ENCODE assay signal across 24 cellular contexts in the genomic region with DNA sequence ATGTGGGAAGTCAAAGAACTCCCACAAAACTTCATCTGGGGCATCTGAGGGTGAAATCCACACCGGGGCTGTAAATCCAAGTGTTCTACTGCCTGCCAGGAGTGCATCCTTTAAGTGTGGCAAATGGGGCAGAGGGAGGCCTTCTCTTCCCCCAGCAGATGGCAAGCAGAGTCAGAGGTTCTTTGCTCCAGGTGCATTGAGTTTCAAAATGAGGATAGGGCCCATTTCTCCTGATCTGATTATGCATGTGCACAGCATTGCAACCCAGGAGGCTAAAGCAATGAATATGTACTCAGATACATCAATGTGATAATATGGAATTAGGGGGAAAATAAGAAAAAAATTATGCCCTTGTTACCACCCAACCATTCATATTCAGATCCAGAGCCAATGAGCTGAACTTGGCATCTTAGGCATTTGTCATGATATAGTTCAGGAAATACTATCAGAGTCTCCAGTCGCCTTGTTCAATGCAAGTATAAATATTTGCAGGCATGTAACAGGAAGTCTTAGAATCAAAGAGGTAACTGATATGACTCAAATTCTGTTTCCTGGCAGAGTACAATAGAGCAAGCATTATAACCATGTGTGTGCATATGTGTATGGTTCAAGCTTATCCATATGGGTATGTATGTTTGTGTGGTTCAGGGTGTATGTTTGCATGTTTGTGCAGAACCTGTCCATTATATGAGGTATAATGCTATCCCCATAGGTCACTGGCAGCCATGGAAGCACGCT.
DNase-seq lines count a peak whose midpoint lies in the region; ATAC-seq and TF ChIP-seq lines count a peak whose summit lies in the region.
"Had no signal": no experiment of that assay in that cellular context is flagged by ENCODE, and none has a peak within 500 bp of the region (broad histone marks: within the 10 kb centered on the region; RNA-seq: fewer than 3 reads in every experiment).

No MANE protein-coding gene starts in this region.

- H3K27ac Mint-ChIP-seq in activated CD8-positive, alpha-beta memory T cell treated with anti-CD3 and anti-CD28 coated beads, Interleukin-2, amount 10 ng/mL, durations not matched to agents 7 days and 5 days = no peak overlapping the region
- H3K27ac Mint-ChIP-seq: CD4-positive, CD25-positive, alpha-beta regulatory T cell had no signal

- intact Hi-C loops in left colon (cut with DNase I, micrococcal nuclease) = no loop called here

- H3K4me3 Mint-ChIP-seq in activated CD8-positive, alpha-beta memory T cell treated with anti-CD3 and anti-CD28 coated beads, Interleukin-2, amount 10 ng/mL, durations not matched to agents 7 days and 5 days = no peak overlapping the region
- H3K4me3 Mint-ChIP-seq: CD4-positive, CD25-positive, alpha-beta regulatory T cell had no signal

- H3K27me3 Mint-ChIP-seq in activated CD8-positive, alpha-beta memory T cell treated with anti-CD3 and anti-CD28 coated beads, Interleukin-2, amount 10 ng/mL, durations not matched to agents 7 days and 5 days = no peaks in the 10 kb centered on the region
- H3K27me3 Mint-ChIP-seq: CD4-positive, CD25-positive, alpha-beta regulatory T cell had no signal

- peak; percentile 69 for ATAC-seq in activated CD8-positive, alpha-beta memory T cell treated with anti-CD3 and anti-CD28 coated beads, Interleukin-2, amount 10 ng/mL, durations not matched to agents 7 days and 5 days
- peak; percentile 54 for ATAC-seq in left colon
- no peak for ATAC-seq in GM21529 (IDR thresholded peaks at IDR 0.05; ENCODE audit: unreplicated experiment)
- ATAC-seq: GM12878 had no signal

- H3K27ac ChIP-seq in VCaP = peak overlapping the region; percentile 69
- H3K27ac ChIP-seq: SK-N-MC had no signal

- CTCF ChIA-PET in activated CD8-positive, alpha-beta memory T cell treated with anti-CD3 and anti-CD28 coated beads, Interleukin-2, amount 10 ng/mL, durations not matched to agents 7 days and 5 days (lab: Charles Lee) = no interaction called here

- no peaks in the 10 kb centered on the region for H3K36me3 Mint-ChIP-seq in activated CD8-positive, alpha-beta memory T cell treated with anti-CD3 and anti-CD28 coated beads, Interleukin-2, amount 10 ng/mL, durations not matched to agents 7 days and 5 days
- H3K36me3 Mint-ChIP-seq: CD4-positive, CD25-positive, alpha-beta regulatory T cell had no signal

- no peak for TF ChIP-seq CTCF in VCaP (conservative IDR thresholded peaks at IDR 0.05)

- peaks cover 9% of the 10 kb centered on the region for H3K4me1 Mint-ChIP-seq in activated CD8-positive, alpha-beta memory T cell treated with anti-CD3 and anti-CD28 coated beads, Interleukin-2, amount 10 ng/mL, durations not matched to agents 7 days and 5 days

- DNase-seq in activated CD8-positive, alpha-beta memory T cell treated with anti-CD3 and anti-CD28 coated beads, Interleukin-2, amount 10 ng/mL, durations not matched to agents 7 days and 5 days = no peak
- no peak for DNase-seq in activated CD8-positive, alpha-beta memory T cell treated with anti-CD3 and anti-CD28 coated beads for 24 hours
- DNase-seq in left colon = no peak
- DNase-seq in Kasumi-1 (lab: John Stamatoyannopoulos, UW) = no peak
- no peak for DNase-seq in T-helper 9 cell
- DNase-seq: BE2C; COR-L47; DMS153; EL; IMR-90; MG63; NCI-H1048; NCI-H1436; NCI-H1930; NCI-H2171; NCI-H446; NCI-H69; NK-92 treated with Interleukin-12 subunit alpha and Interleukin-12 subunit beta, amount 100 ng/mL, for 24 hours; SHP77 had no signal

- no peaks in the 10 kb centered on the region for H3K9me3 Mint-ChIP-seq in activated CD8-positive, alpha-beta memory T cell treated with anti-CD3 and anti-CD28 coated beads, Interleukin-2, amount 10 ng/mL, durations not matched to agents 7 days and 5 days (ENCODE audit: low read depth)
